In the genomic region with DNA sequence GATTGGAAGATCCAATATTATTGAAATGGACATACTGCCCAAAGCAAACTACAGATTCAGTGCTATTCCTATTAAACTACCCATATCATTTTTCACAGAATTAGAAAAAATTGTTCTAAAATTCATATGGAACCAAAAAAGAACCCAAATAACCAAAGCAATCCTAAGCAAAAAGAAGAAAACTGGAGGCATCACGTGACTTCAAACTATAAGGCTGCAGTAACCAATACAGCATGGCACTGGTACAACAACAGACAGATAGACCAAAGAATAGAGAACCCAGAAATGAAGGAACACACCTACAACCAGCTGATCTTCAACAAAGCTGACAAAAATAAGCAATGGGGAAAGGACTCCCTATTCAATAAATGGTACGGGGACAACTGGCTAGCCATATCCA, we compare ENCODE assay signal across 33 cellular contexts.
DNase-seq lines count a peak whose midpoint lies in the region; ATAC-seq, FAIRE-seq and TF ChIP-seq lines count a peak whose summit lies in the region.
"Had no signal": no experiment of that assay in that cellular context is flagged by ENCODE, and none has a peak within 500 bp of the region (broad histone marks: within the 10 kb centered on the region; RNA-seq: fewer than 3 reads in every experiment).

No MANE protein-coding gene starts in this region.

- TF ChIP-seq RAD21 in HepG2 (CRISPR knock-in tag; IDR thresholded peaks at IDR 0.05) = no peak
- TF ChIP-seq RAD21 in GM12878 (IDR thresholded peaks at IDR 0.05; ENCODE audit: insufficient read depth, low read depth, low read length) = no peak
- no peak for TF ChIP-seq RAD21 in K562 (CRISPR knock-in tag; conservative IDR thresholded peaks at IDR 0.05 in 1 of 2, IDR thresholded peaks at IDR 0.05 in 1 of 2)

- H3K79me2 ChIP-seq in HepG2 (ENCODE audit: insufficient read depth, low read length) (no peaks in the 10 kb centered on the region), GM12878 (ENCODE audit: control insufficient read depth, insufficient read depth, low read length) (no peaks in the 10 kb centered on the region), K562 (ENCODE audit: control insufficient read depth, insufficient read depth, low read length) (no peaks in the 10 kb centered on the region)

- SMC1A ChIA-PET in GM12878 (lab: Charles Lee; ENCODE audit: uncharacterized antibody, unreplicated experiment) = no interaction called here

- DNase-seq in HepG2 (ENCODE audit: low spot score) (no peak), right lobe of liver (no peak), GM12878 (ENCODE audit: low read depth, low spot score) (no peak), K562 (ENCODE audit: extremely low read depth in 1 of 4, low spot score in 3 of 4) (no peak), NCI-H526 (lab: John Stamatoyannopoulos, UW) (no peak)
- DNase-seq: 8988T; ACHN; AML-193; BE2C; C1 segment of cervical spinal cord; Caco-2; Calu3; CD4-positive, alpha-beta memory T cell; CD4-positive, alpha-beta T cell; CD4-positive, CD25-positive, alpha-beta regulatory T cell; CD8-positive, alpha-beta memory T cell; CD8-positive, alpha-beta T cell; COR-L47; DMS 273 treated with DMSO at 0.1 percent for 48 hours; DMS153; DMS53; DMS79; DMS79 treated with DMSO at 0.1 percent for 48 hours; DND-41; EL had no signal

- no peak overlapping the region for H2AFZ ChIP-seq in HepG2 (ENCODE audit: low read length)
- no peak overlapping the region for H2AFZ ChIP-seq in GM12878 (ENCODE audit: control insufficient read depth, low read depth, low read length)
- H2AFZ ChIP-seq in K562 (ENCODE audit: low read depth, low read length) = no peak overlapping the region

- TF ChIP-seq POLR2A in HepG2 (IDR thresholded peaks at IDR 0.05; ENCODE audit: insufficient read depth in 1 of 2, low read depth in 2 of 2, low read length in 2 of 2) (no peak), right lobe of liver (IDR thresholded peaks at IDR 0.05) (no peak), GM12878 (IDR thresholded peaks at IDR 0.05; ENCODE audit: low read depth, low read length) (no peak), K562 (conservative IDR thresholded peaks at IDR 0.05) (no peak)

- H3K27ac ChIP-seq in HepG2 (ENCODE audit: extremely low read length, insufficient read depth, low read length) = no peak overlapping the region
- H3K27ac ChIP-seq in right lobe of liver = no peak overlapping the region
- no peak overlapping the region for H3K27ac ChIP-seq in GM12878 (ENCODE audit: control insufficient read depth, insufficient read depth)
- no peak overlapping the region for H3K27ac ChIP-seq in K562 (ENCODE audit: extremely low read depth, low read depth, low read length)
- H3K27ac ChIP-seq: 22Rv1; A549; BLaER1; BLaER1 treated with 17β-estradiol and CSF1 and Interleukin-3, amounts not matched to agents 10 nM and 100 nM; C4-2B had no signal

- H3K9ac ChIP-seq in HepG2 (ENCODE audit: insufficient read depth, low read depth, low read length) = no peak overlapping the region
- H3K9ac ChIP-seq in GM12878 (ENCODE audit: control insufficient read depth, insufficient read depth, low read length) = no peak overlapping the region
- no peak overlapping the region for H3K9ac ChIP-seq in K562 (ENCODE audit: insufficient read depth in 1 of 2, low read depth in 2 of 2, low read length in 2 of 2)
- H3K9ac ChIP-seq: BLaER1; BLaER1 treated with 17β-estradiol and CSF1 and Interleukin-3, amounts not matched to agents 10 nM and 100 nM had no signal

- CTCF ChIA-PET in HepG2 (lab: Yijun Ruan, JAX; ENCODE audit: low intra/inter-chr PET ratio, low total read pairs) (no interaction called here), GM12878 (lab: Yijun Ruan, JAX) (no interaction called here), K562 (lab: Yijun Ruan, JAX; ENCODE audit: low intra/inter-chr PET ratio) (no interaction called here)

- no peaks in the 10 kb centered on the region for H3K9me1 ChIP-seq in K562 (ENCODE audit: control insufficient read depth, insufficient read depth, low read length)

- BruUV-seq in HepG2 (replicated peaks; lab: Mats Ljungman, UMichigan) = no TSS peak
- BruUV-seq in GM12878 (replicated peaks; lab: Mats Ljungman, UMichigan) = no TSS peak
- no TSS peak for BruUV-seq in K562 (replicated peaks; lab: Mats Ljungman, UMichigan)

- intact Hi-C loops in HepG2 (cut with micrococcal nuclease; ENCODE audit: unreplicated experiment) = no loop called here
- intact Hi-C loops in right lobe of liver (cut with DNase I) = no loop called here
- intact Hi-C loops in GM12878 (cut with micrococcal nuclease; ENCODE audit: unreplicated experiment) = no loop called here
- intact Hi-C loops in K562 (cut with micrococcal nuclease) = no loop called here

- H4K20me1 ChIP-seq in HepG2 (ENCODE audit: insufficient read depth, low read length) (no peaks in the 10 kb centered on the region), GM12878 (ENCODE audit: control insufficient read depth, insufficient read depth) (no peaks in the 10 kb centered on the region), K562 (replicated peaks; ENCODE audit: control insufficient read depth, insufficient read depth, low read length) (no peaks in the 10 kb centered on the region)
- H4K20me1 ChIP-seq: BLaER1; BLaER1 treated with 17β-estradiol and CSF1 and Interleukin-3, amounts not matched to agents 10 nM and 100 nM had no signal

- H3K4me3 ChIP-seq in HepG2 (replicated peaks in 1 of 3; ENCODE audit: insufficient read depth in 1 of 3, low read depth in 2 of 3, low read length in 3 of 3) = no peak overlapping the region
- H3K4me3 ChIP-seq in right lobe of liver = no peak overlapping the region
- H3K4me3 ChIP-seq in GM12878 = no peak overlapping the region
- H3K4me3 ChIP-seq in K562 = no peak overlapping the region
- H3K4me3 ChIP-seq: A549; BLaER1; BLaER1 treated with 17β-estradiol and CSF1 and Interleukin-3, amounts not matched to agents 10 nM and 100 nM had no signal

- POLR2A ChIA-PET in HepG2 (lab: Yijun Ruan, JAX) (no interaction called here), GM12878 (lab: Charles Lee) (no interaction called here), K562 (lab: Yijun Ruan, JAX) (no interaction called here)

- H3K4me2 ChIP-seq in HepG2 (ENCODE audit: low read depth, low read length) (no peak overlapping the region), GM12878 (ENCODE audit: control insufficient read depth, insufficient read depth) (no peak overlapping the region), K562 (ENCODE audit: insufficient read depth, low read length) (no peak overlapping the region)
- H3K4me2 ChIP-seq: A549; BLaER1; BLaER1 treated with 17β-estradiol and CSF1 and Interleukin-3, amounts not matched to agents 10 nM and 100 nM had no signal

- H3K9me3 ChIP-seq in HepG2 (ENCODE audit: low read length) (peaks cover 83% of the 10 kb centered on the region), right lobe of liver (no peaks in the 10 kb centered on the region), GM12878 (replicated peaks; ENCODE audit: control insufficient read depth, insufficient read depth, low read length) (no peaks in the 10 kb centered on the region), K562 (replicated peaks; ENCODE audit: control insufficient read depth, insufficient read depth, low read depth, low read length) (no peaks in the 10 kb centered on the region)
- H3K9me3 ChIP-seq: BE2C, BLaER1, Caco-2 had no signal

- FAIRE-seq in HepG2 (lab: Jason Lieb, UNC) (no peak), GM12878 (lab: Jason Lieb, UNC) (no peak), K562 (lab: Jason Lieb, UNC) (no peak)
- FAIRE-seq: A204.1, A549, D721Med had no signal

- no peak for TF ChIP-seq EP300 in HepG2 (IDR thresholded peaks at IDR 0.05; ENCODE audit: low read depth in 2 of 2, low read length in 2 of 2)
- no peak for TF ChIP-seq EP300 in HepG2 (CRISPR knock-in tag; IDR thresholded peaks at IDR 0.05; ENCODE audit: borderline replicate concordance)
- TF ChIP-seq EP300 in GM12878 (IDR thresholded peaks at IDR 0.05; ENCODE audit: borderline replicate concordance in 1 of 2, control insufficient read depth in 1 of 2, low read depth in 2 of 2, low read length in 2 of 2) = no peak
- no peak for TF ChIP-seq EP300 in K562 (IDR thresholded peaks at IDR 0.05; ENCODE audit: low read length)

- WGBS in HepG2 (ENCODE audit: low lambda C conversion rate) = 5% methylated on average over 2 of the region's 2 CpGs
- 42% methylated on average over 2 of the region's 2 CpGs for WGBS in right lobe of liver (ENCODE audit: insufficient coverage, low coverage, low lambda C conversion rate, missing lambda C conversion rate)
- 29% methylated on average over 2 of the region's 2 CpGs for WGBS in GM12878 (ENCODE audit: insufficient coverage, insufficient replicate concordance, low lambda C conversion rate, missing lambda C conversion rate)
- WGBS in K562 (ENCODE audit: insufficient coverage, low coverage, missing lambda C conversion rate) = 0% methylated on average over 2 of the region's 2 CpGs

- H3K4me1 ChIP-seq in HepG2 (ENCODE audit: insufficient read depth, low read length) (no peaks in the 10 kb centered on the region), right lobe of liver (no peaks in the 10 kb centered on the region), GM12878 (ENCODE audit: control insufficient read depth, insufficient read depth, low read length) (no peaks in the 10 kb centered on the region), K562 (replicated peaks in 1 of 2; ENCODE audit: control insufficient read depth in 2 of 2, insufficient read depth in 2 of 2, low read length in 2 of 2) (no peaks in the 10 kb centered on the region)
- H3K4me1 ChIP-seq: A549; BE2C; BLaER1; BLaER1 treated with 17β-estradiol and CSF1 and Interleukin-3, amounts not matched to agents 10 nM and 100 nM; Caco-2 had no signal

- no peaks in the 10 kb centered on the region for H3K36me3 ChIP-seq in HepG2 (replicated peaks in 1 of 2; ENCODE audit: control insufficient read depth in 1 of 2, insufficient read depth in 2 of 2, low read length in 2 of 2)
- H3K36me3 ChIP-seq in right lobe of liver = no peaks in the 10 kb centered on the region
- H3K36me3 ChIP-seq in GM12878 (ENCODE audit: control insufficient read depth in 2 of 2, insufficient read depth in 2 of 2, low read length in 1 of 2) = no peaks in the 10 kb centered on the region
- H3K36me3 ChIP-seq in K562 (ENCODE audit: control insufficient read depth, insufficient read depth, low read length) = no peaks in the 10 kb centered on the region
- H3K36me3 ChIP-seq: BE2C; BLaER1; BLaER1 treated with 17β-estradiol and CSF1 and Interleukin-3, amounts not matched to agents 10 nM and 100 nM had no signal

- no peak for ATAC-seq in HepG2
- ATAC-seq in right lobe of liver = no peak
- ATAC-seq in GM12878 = no peak
- ATAC-seq in K562 = no peak
- no peak for ATAC-seq in GM21360 (IDR thresholded peaks at IDR 0.05; ENCODE audit: unreplicated experiment)
- ATAC-seq: A549; CD8-positive, alpha-beta T cell had no signal

- in situ Hi-C loops in HepG2 (cut with HindIII; ENCODE audit: extremely low pct_ligation_motif_present, low pct_unique_long_range_greater_than_20kb) = no loop called here
- in situ Hi-C loops in GM12878 (cut with MboI) = no loop called here
- in situ Hi-C loops in K562 (cut with MboI) = no loop called here

- TF ChIP-seq CTCF in HepG2 (CRISPR knock-in tag; IDR thresholded peaks at IDR 0.05) (no peak), right lobe of liver (IDR thresholded peaks at IDR 0.05) (no peak), GM12878 (IDR thresholded peaks at IDR 0.05 in 2 of 3, conservative IDR thresholded peaks at IDR 0.05 in 1 of 3; ENCODE audit: control insufficient read depth in 2 of 3, extremely low read depth in 1 of 3, insufficient read depth in 1 of 3, low read depth in 3 of 3, low read length in 3 of 3) (no peak), K562 (IDR thresholded peaks at IDR 0.05 in 2 of 3, conservative IDR thresholded peaks at IDR 0.05 in 1 of 3; ENCODE audit: insufficient read depth in 2 of 3, low read depth in 1 of 3, low read length in 3 of 3) (no peak)

- H3K27me3 ChIP-seq in HepG2 (ENCODE audit: control insufficient read depth in 1 of 2, insufficient read depth in 2 of 2, low read length in 2 of 2) (no peaks in the 10 kb centered on the region), right lobe of liver (no peaks in the 10 kb centered on the region), GM12878 (replicated peaks in 1 of 2; ENCODE audit: control insufficient read depth in 2 of 2, insufficient read depth in 2 of 2, low read length in 1 of 2) (no peaks in the 10 kb centered on the region), K562 (ENCODE audit: control insufficient read depth in 2 of 2, insufficient read depth in 2 of 2, low read length in 2 of 2) (no peaks in the 10 kb centered on the region)
- H3K27me3 ChIP-seq: BE2C; BLaER1; BLaER1 treated with 17β-estradiol and CSF1 and Interleukin-3, amounts not matched to agents 10 nM and 100 nM had no signal

- RAD21 ChIA-PET in GM12878 (lab: Charles Lee; ENCODE audit: unreplicated experiment) = no interaction called here
